8 cellular contexts compared by ENCODE assay signal in the genomic region with DNA sequence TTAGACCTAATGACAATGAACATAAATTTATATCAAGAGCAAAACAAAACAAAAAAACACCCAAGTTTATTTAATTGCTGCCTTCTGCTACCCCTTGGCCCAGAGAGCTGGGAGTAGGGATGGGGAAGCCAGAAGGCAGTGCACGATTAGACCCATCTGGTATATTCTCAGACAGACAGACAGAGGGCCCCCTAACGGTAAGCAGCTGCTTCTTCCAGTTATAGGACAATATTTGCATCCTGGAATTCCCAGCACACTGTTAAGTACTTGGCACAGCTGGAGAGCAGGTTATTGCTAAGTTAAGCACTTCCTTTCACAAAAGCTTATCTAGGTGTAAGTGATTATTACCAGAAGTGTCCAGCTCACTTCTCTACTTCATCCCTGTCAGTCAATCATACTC. TPM values are rescaled to one million over a fixed set of nuclear protein-coding genes. Genes with fewer than 3 reads are reported as not detected.
DNase-seq lines count a peak whose midpoint lies in the region; ATAC-seq and TF ChIP-seq lines count a peak whose summit lies in the region.

No MANE protein-coding gene starts in this region.

- H3K36me3 ChIP-seq in IMR-90 (ENCODE audit: control insufficient read depth, insufficient read depth, low read length) = no peaks in the 10 kb centered on the region
- H3K36me3 ChIP-seq in PC-9 (ENCODE audit: low read depth) = no peaks in the 10 kb centered on the region

- POLR2A ChIA-PET in IMR-90 (lab: Charles Lee; ENCODE audit: unreplicated experiment) (no interaction called here), PC-9 (lab: Charles Lee; ENCODE audit: unreplicated experiment) (no interaction called here)

- peak; percentile 9; the same call in 1 of the 2 replicates for TF ChIP-seq RAD21 in IMR-90 (IDR thresholded peaks at IDR 0.05; ENCODE audit: low read length)

- dilution Hi-C loops in IMR-90 (cut with HindIII; ENCODE audit: low sequenced_read_pairs, unreplicated experiment) = no loop called here

- H4K5ac ChIP-seq in IMR-90 (ENCODE audit: low read depth, low read length) = no peak overlapping the region

- no peak overlapping the region for H2AFZ ChIP-seq in IMR-90 (replicated peaks; ENCODE audit: low read length, poor library complexity)
- H2AFZ ChIP-seq in PC-9 = no peak overlapping the region

- no peak overlapping the region for H2BK15ac ChIP-seq in IMR-90 (ENCODE audit: low read depth, low read length)

- no peak overlapping the region for H2AK9ac ChIP-seq in IMR-90 (replicated peaks; ENCODE audit: low read depth, low read length, poor library complexity)

- H2BK20ac ChIP-seq in IMR-90 (ENCODE audit: low read depth, low read length) = no peak overlapping the region

- H2BK5ac ChIP-seq in IMR-90 (ENCODE audit: low read depth, low read length, poor library complexity, severe bottlenecking) = no peak overlapping the region

- H3K9ac ChIP-seq in IMR-90 (ENCODE audit: low read depth, low read length) = no peak overlapping the region

- H3K9me1 ChIP-seq in IMR-90 (ENCODE audit: insufficient read depth, low read length) = no peaks in the 10 kb centered on the region

- H3K4me1 ChIP-seq in IMR-90 (ENCODE audit: control insufficient read depth, insufficient read depth, low read length) (no peaks in the 10 kb centered on the region), PC-9 (replicated peaks; ENCODE audit: insufficient read depth) (no peaks in the 10 kb centered on the region)

- no peak overlapping the region for H2AK5ac ChIP-seq in IMR-90 (ENCODE audit: low read depth, low read length)

- H4K91ac ChIP-seq in IMR-90 (ENCODE audit: insufficient read depth, low read depth, low read length) = no peak overlapping the region

- H3K14ac ChIP-seq in IMR-90 (replicated peaks; ENCODE audit: low read depth, low read length) = no peak overlapping the region

- peaks cover 5% of the 10 kb centered on the region for H3K27me3 ChIP-seq in IMR-90 (ENCODE audit: control insufficient read depth, insufficient read depth, low read length)
- H3K27me3 ChIP-seq in PC-9 (ENCODE audit: insufficient read depth, low read depth) = no peaks in the 10 kb centered on the region

- H3K79me1 ChIP-seq in IMR-90 (ENCODE audit: low read depth in 1 of 2, low read length in 2 of 2) = no peaks in the 10 kb centered on the region

- no peaks in the 10 kb centered on the region for H3F3A ChIP-seq in PC-9 (ENCODE audit: insufficient read depth, low read depth)

- H4K8ac ChIP-seq in IMR-90 (ENCODE audit: low read depth in 2 of 2, low read length in 2 of 2) = no peak overlapping the region

- no peak overlapping the region for H3K4me3 ChIP-seq in IMR-90 (ENCODE audit: insufficient read depth, low read depth, low read length)
- no peak overlapping the region for H3K4me3 ChIP-seq in PC-9
- H3K4me3 ChIP-seq in foreskin fibroblast (ENCODE audit: low read depth in 1 of 2, low read length in 2 of 2) = no peak overlapping the region

- no CpG with 5 or more reads among the region's 2 CpGs for WGBS in IMR-90 (ENCODE audit: extremely low coverage in 2 of 2, insufficient read length in 1 of 2), 2 experiments

- CTCF ChIA-PET in IMR-90 (lab: Yijun Ruan, JAX) = interaction anchor here (0.8 to 1.1 kb wide), 3 partner anchors 14 to 181 kb away, joined by 3 to 4 read pairs (median 4); no protein-coding TSS in a partner anchor
- CTCF ChIA-PET in PC-9 (lab: Charles Lee) = no interaction called here

- TF ChIP-seq CTCF in IMR-90 (conservative IDR thresholded peaks at IDR 0.05; ENCODE audit: low read depth, low read length) (peak; percentile 42), PC-9 (conservative IDR thresholded peaks at IDR 0.05) (peak; percentile 46), foreskin fibroblast (IDR thresholded peaks at IDR 0.05; ENCODE audit: low read depth, low read length) (peak; percentile 55)

- in situ Hi-C loops in ACHN (cut with HindIII; ENCODE audit: low pct_ligation_motif_present, low pct_unique_long_range_greater_than_20kb, low sequenced_read_pairs) = no loop called here
- in situ Hi-C loops in IMR-90 (cut with MboI; ENCODE audit: low sequenced_read_pairs) = no loop called here

- H3K18ac ChIP-seq in IMR-90 (ENCODE audit: low read depth, low read length) = no peak overlapping the region

- no peak overlapping the region for H3K4ac ChIP-seq in IMR-90 (ENCODE audit: low read depth, low read length)

- DNase-seq in ACHN = peak; percentile 54
- peak; percentile 50 for DNase-seq in IMR-90
- DNase-seq in PC-9 = no peak
- peak in 1 of 2 donors; percentile 58 for DNase-seq in foreskin fibroblast

- H4K20me1 ChIP-seq in IMR-90 (ENCODE audit: insufficient read depth, low read length) = no peaks in the 10 kb centered on the region
- H4K20me1 ChIP-seq in PC-9 (ENCODE audit: insufficient read depth) = no peaks in the 10 kb centered on the region

- BruUV-seq in IMR-90 (replicated peaks; lab: Mats Ljungman, UMichigan) (no TSS peak), PC-9 (replicated peaks; lab: Mats Ljungman, UMichigan) (no TSS peak)

- no peak overlapping the region for H3K56ac ChIP-seq in IMR-90 (ENCODE audit: extremely low read depth, insufficient read depth, low read length)

- no peaks in the 10 kb centered on the region for H3K9me2 ChIP-seq in PC-9 (ENCODE audit: insufficient read depth)

- H3K79me2 ChIP-seq in PC-9 (ENCODE audit: low read depth) = no peaks in the 10 kb centered on the region

- intact Hi-C loops in IMR-90 (cut with micrococcal nuclease) (no loop called here), PC-9 (cut with micrococcal nuclease; ENCODE audit: unreplicated experiment) (no loop called here)

- H3K4me2 ChIP-seq in IMR-90 (ENCODE audit: low read depth, low read length) (no peak overlapping the region), PC-9 (no peak overlapping the region)

- no peak overlapping the region for H3K23ac ChIP-seq in IMR-90 (ENCODE audit: low read depth, low read length)

- no peak overlapping the region for H2BK120ac ChIP-seq in IMR-90 (ENCODE audit: low read depth, low read length)

- no peaks in the 10 kb centered on the region; the same call in 1 of the 2 replicates for H3K9me3 ChIP-seq in IMR-90 (ENCODE audit: control insufficient read depth, insufficient read depth, low read length)
- no peaks in the 10 kb centered on the region for H3K9me3 ChIP-seq in PC-9 (ENCODE audit: insufficient read depth, low read depth)

- H3K27ac ChIP-seq in IMR-90 (ENCODE audit: insufficient read depth, low read length) (no peak overlapping the region), PC-9 (no peak overlapping the region)

- TF ChIP-seq POLR2A in IMR-90 (IDR thresholded peaks at IDR 0.05; ENCODE audit: low read depth, low read length) = no peak

- ATAC-seq in IMR-90 (ENCODE audit: low read depth) (peak; percentile 66), GM21786 (IDR thresholded peaks at IDR 0.05; ENCODE audit: unreplicated experiment) (no peak), HG02970 (IDR thresholded peaks at IDR 0.05; ENCODE audit: low FRiP score, unreplicated experiment) (no peak), HG03439 (IDR thresholded peaks at IDR 0.05; ENCODE audit: unreplicated experiment) (no peak), HG03442 (IDR thresholded peaks at IDR 0.05; ENCODE audit: unreplicated experiment) (no peak)

TF ChIP-seq in IMR-90, 13 proteins besides CTCF, POLR2A, EP300 and RAD21:
- TF ChIP-seq FOS (IDR thresholded peaks at IDR 0.05; ENCODE audit: low read depth, low read length) = no peak
- TF ChIP-seq, protein P1, sequence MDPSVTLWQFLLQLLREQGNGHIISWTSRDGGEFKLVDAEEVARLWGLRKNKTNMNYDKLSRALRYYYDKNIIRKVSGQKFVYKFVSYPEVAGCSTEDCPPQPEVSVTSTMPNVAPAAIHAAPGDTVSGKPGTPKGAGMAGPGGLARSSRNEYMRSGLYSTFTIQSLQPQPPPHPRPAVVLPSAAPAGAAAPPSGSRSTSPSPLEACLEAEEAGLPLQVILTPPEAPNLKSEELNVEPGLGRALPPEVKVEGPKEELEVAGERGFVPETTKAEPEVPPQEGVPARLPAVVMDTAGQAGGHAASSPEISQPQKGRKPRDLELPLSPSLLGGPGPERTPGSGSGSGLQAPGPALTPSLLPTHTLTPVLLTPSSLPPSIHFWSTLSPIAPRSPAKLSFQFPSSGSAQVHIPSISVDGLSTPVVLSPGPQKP (IDR thresholded peaks at IDR 0.05; ENCODE audit: borderline replicate concordance, low read depth, low read length) = no peak
- no peak for TF ChIP-seq RFX5 (IDR thresholded peaks at IDR 0.05; ENCODE audit: low read depth, low read length)

RNA-seq across cellular contexts. Expression of gene C2CD4B, which starts 39.3 kb away (rescaled TPM):
- total RNA-seq in IMR-90 (2012; rRNA removed) = not detected in 2 replicates
- not detected in 2 replicates for polyA plus RNA-seq in IMR-90 (2012; rRNA removed)
- not detected in 2 replicates for polyA plus RNA-seq in IMR-90 (2012; cell fraction: cytosol; rRNA removed)
- not detected in 2 replicates for polyA plus RNA-seq in IMR-90 (2012; cell fraction: nucleus; rRNA removed; ENCODE audit: low replicate concordance)
- not detected in 2 replicates for total RNA-seq in PC-9 (2021)

RNA-seq across cellular contexts. Expression of gene C2CD4A, which starts 59.0 kb away (rescaled TPM):
- not detected in 2 replicates for total RNA-seq in IMR-90 (2012; rRNA removed)
- polyA plus RNA-seq in IMR-90 (2012; rRNA removed) = not detected in 2 replicates
- not detected in 2 replicates for polyA plus RNA-seq in IMR-90 (2012; cell fraction: cytosol; rRNA removed)
- not detected in 2 replicates for polyA plus RNA-seq in IMR-90 (2012; cell fraction: nucleus; rRNA removed; ENCODE audit: low replicate concordance)
- total RNA-seq in PC-9 (2021) = 0.09 TPM in 1 of 2 replicates, not detected in the other

Comparison
In these comparisons a context has a peak if more than half of its experiments do, and no peak if none do; other contexts are left out.
1. DNase-seq: peak in ACHN (single experiment) and IMR-90 (single experiment); none in PC-9 (0 of 2).
2. Peak in every context shown above with its lines, with median percentiles within 50 percentile points of each other: CTCF ChIP-seq.